In the genomic region with DNA sequence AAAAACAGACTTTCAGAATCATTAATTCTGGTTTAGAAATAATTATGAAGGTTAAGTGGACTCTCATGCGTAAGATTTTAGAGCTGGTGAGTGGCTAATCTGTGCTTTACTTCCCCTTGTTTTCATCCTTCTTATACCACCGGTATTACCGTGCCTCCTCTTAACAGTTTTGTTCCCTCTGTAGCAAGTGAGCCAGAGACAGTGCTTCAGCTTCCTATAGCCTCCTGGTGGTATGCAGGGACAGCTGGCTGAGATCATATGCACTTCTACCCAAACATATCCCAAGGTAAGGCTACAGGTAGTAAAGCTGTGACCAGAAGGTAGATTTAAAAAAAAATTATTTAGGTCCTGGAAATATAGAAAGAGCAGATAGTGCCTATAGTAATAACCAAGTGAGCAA, we compare ENCODE assay signal across 24 cellular contexts. TPM values are rescaled to one million over a fixed set of nuclear protein-coding genes. Genes with fewer than 3 reads are reported as not detected.
DNase-seq lines count a peak whose midpoint lies in the region; ATAC-seq and TF ChIP-seq lines count a peak whose summit lies in the region.
"Had no signal": no experiment of that assay in that cellular context is flagged by ENCODE, and none has a peak within 500 bp of the region (broad histone marks: within the 10 kb centered on the region; RNA-seq: fewer than 3 reads in every experiment).

No MANE protein-coding gene starts in this region.

- H3K27ac ChIP-seq in left ventricle myocardium inferior (replicated peaks): peak overlapping the region; percentile 77
- H3K27ac ChIP-seq: adrenal gland, coronary artery, SJCRH30 had no signal

- no peak overlapping the region for H3K4me3 Mint-ChIP-seq in chondrocyte (ENCODE audit: unreplicated experiment)
- H3K4me3 Mint-ChIP-seq: stimulated activated naive B cell treated with anti-CD40 and anti-IgM and Interleukin-4, amounts not matched to agents 10 μg/mL and 1 μg/mL and 100 μg/mL, for 72 hours; T-cell had no signal

- H3K9me3 Mint-ChIP-seq in chondrocyte (ENCODE audit: low read depth): no peaks in the 10 kb centered on the region
- H3K9me3 Mint-ChIP-seq: stimulated activated naive B cell treated with anti-CD40 and anti-IgM and Interleukin-4, amounts not matched to agents 10 μg/mL and 1 μg/mL and 100 μg/mL, for 72 hours; T-cell had no signal

- no peak for DNase-seq in left ventricle myocardium inferior
- no peak for DNase-seq in Right ventricle myocardium inferior (ENCODE audit: missing footprints)
- no peak for DNase-seq in chondrocyte (ENCODE audit: low spot score)
- peak; percentile 37 for DNase-seq in left kidney (ENCODE audit: low read depth, low spot score)
- no peak for DNase-seq in activated effector memory CD4-positive, alpha-beta T cell treated with anti-CD3 and anti-CD28 coated beads, Interleukin-2, amount 50 U/mL, for 16 hours
- DNase-seq in HT-29 (ENCODE audit: low spot score): no peak
- DNase-seq in posterior cingulate gyrus: no peak
- DNase-seq: activated CD4-positive, alpha-beta T cell treated with anti-CD3 and anti-CD28 coated beads for 4 hours; activated naive CD4-positive, alpha-beta T cell treated with Interleukin-2 at 50 U/mL for 16 hours; activated T-cell treated with anti-CD3 and anti-CD28 coated beads, Interleukin-2, amount 50 U/mL, for 48 hours; adrenal gland; DMS79 treated with DMSO at 0.1 percent for 48 hours; gastrocnemius medialis; mammary epithelial cell; NCI-H1092 treated with DMSO at 0.1 percent for 48 hours; NCI-H2081 treated with DMSO at 0.1 percent for 48 hours; SJCRH30; stimulated activated naive B cell treated with anti-CD40 and anti-IgM and Interleukin-4, amounts not matched to agents 10 μg/mL and 1 μg/mL and 100 μg/mL, for 72 hours; T-cell had no signal

- H3K27me3 Mint-ChIP-seq in chondrocyte (ENCODE audit: low read depth): no peaks in the 10 kb centered on the region
- H3K27me3 Mint-ChIP-seq: stimulated activated naive B cell treated with anti-CD40 and anti-IgM and Interleukin-4, amounts not matched to agents 10 μg/mL and 1 μg/mL and 100 μg/mL, for 72 hours; T-cell had no signal

- H3K36me3 Mint-ChIP-seq in chondrocyte (ENCODE audit: low read depth): peaks cover 1% of the 10 kb centered on the region
- H3K36me3 Mint-ChIP-seq: stimulated activated naive B cell treated with anti-CD40 and anti-IgM and Interleukin-4, amounts not matched to agents 10 μg/mL and 1 μg/mL and 100 μg/mL, for 72 hours; T-cell had no signal

- no peaks in the 10 kb centered on the region for H3K36me3 ChIP-seq in left ventricle myocardium inferior
- H3K36me3 ChIP-seq: adrenal gland, gastrocnemius medialis, SJCRH30 had no signal

- TF ChIP-seq CTCF in left ventricle myocardium inferior (IDR thresholded peaks at IDR 0.05; ENCODE audit: borderline replicate concordance): peak; percentile 7
- TF ChIP-seq CTCF in chondrocyte (IDR thresholded peaks at IDR 0.05): peak; percentile 13

- intact Hi-C loops in left ventricle myocardium inferior (cut with micrococcal nuclease): no loop called here
- intact Hi-C loops in Right ventricle myocardium inferior (cut with DNase I): no loop called here
- intact Hi-C loops in posterior cingulate gyrus (cut with DNase I): no loop called here

- H3K27me3 ChIP-seq in left ventricle myocardium inferior (ENCODE audit: low read depth): no peaks in the 10 kb centered on the region
- H3K27me3 ChIP-seq: adrenal gland, gastrocnemius medialis, SJCRH30 had no signal

- H3K4me1 ChIP-seq in left ventricle myocardium inferior: peaks cover 76% of the 10 kb centered on the region
- H3K4me1 ChIP-seq: adrenal gland, SJCRH30 had no signal

- no peak overlapping the region for H3K4me3 ChIP-seq in left ventricle myocardium inferior
- H3K4me3 ChIP-seq: adrenal gland, coronary artery, gastrocnemius medialis, SJCRH30, smooth muscle cell had no signal

- no peak overlapping the region for H3K27ac Mint-ChIP-seq in chondrocyte (ENCODE audit: unreplicated experiment)
- H3K27ac Mint-ChIP-seq: stimulated activated naive B cell treated with anti-CD40 and anti-IgM and Interleukin-4, amounts not matched to agents 10 μg/mL and 1 μg/mL and 100 μg/mL, for 72 hours; T-cell had no signal

- ATAC-seq in Right ventricle myocardium inferior (no peak), GM18858 (IDR thresholded peaks at IDR 0.05; ENCODE audit: unreplicated experiment) (no peak)
- ATAC-seq: gastrocnemius medialis; HCT116; stimulated activated naive B cell treated with anti-CD40 and anti-IgM and Interleukin-4, amounts not matched to agents 10 μg/mL and 1 μg/mL and 100 μg/mL, for 72 hours; T-cell had no signal

- no peaks in the 10 kb centered on the region for H3K9me3 ChIP-seq in left ventricle myocardium inferior (replicated peaks)
- H3K9me3 ChIP-seq: adrenal gland, gastrocnemius medialis, SJCRH30 had no signal

- H3K4me1 Mint-ChIP-seq in chondrocyte (ENCODE audit: low read depth): peaks cover 47% of the 10 kb centered on the region
- H3K4me1 Mint-ChIP-seq: stimulated activated naive B cell treated with anti-CD40 and anti-IgM and Interleukin-4, amounts not matched to agents 10 μg/mL and 1 μg/mL and 100 μg/mL, for 72 hours; T-cell had no signal

RNA-seq across cellular contexts. Expression of gene PDE3A, which starts 55.2 kb away (rescaled TPM):
- 161 TPM for total RNA-seq in left ventricle myocardium inferior
- 152 TPM for total RNA-seq in Right ventricle myocardium inferior
- 20.6 to 27.9 TPM (median 27.9 TPM) in 3 replicates for total RNA-seq in chondrocyte
- total RNA-seq in HT-29 (2014; rRNA removed; shearing (Covaris generic)): not detected in 2 replicates
- total RNA-seq: activated CD8-positive, alpha-beta memory T cell treated with anti-CD3 and anti-CD28 coated beads for 36 hours had no signal

Comparison
In these comparisons a context has a peak if more than half of its experiments do, and no peak if none do; other contexts are left out.
1. RNA of gene PDE3A, which starts 55.2 kb away (total RNA-seq): 161 TPM in left ventricle myocardium inferior (single experiment), 152 TPM in Right ventricle myocardium inferior (single experiment) and 20.6 to 27.9 TPM in chondrocyte; not detected in HT-29; every median in the first group is over 10 times any median in the second.